Comparison of ENCODE assay signal across 25 cellular contexts in genomic region chr20:44781791-44782190, GRCh38. TPM values are rescaled to one million over a fixed set of nuclear protein-coding genes. Genes with fewer than 3 reads are reported as not detected.
"Had no signal": no experiment of that assay in that cellular context is flagged by ENCODE, and none has a peak within 500 bp of the region (broad histone marks: within the 10 kb centered on the region; RNA-seq: fewer than 3 reads in every experiment).

No MANE protein-coding gene starts in this region.

- FAIRE-seq: small intestine had no signal

- H3K36me3 ChIP-seq: neural progenitor cell, ovary, right lobe of liver, sigmoid colon, stomach, suprapubic skin, tibial artery, transverse colon, upper lobe of right lung, uterus had no signal

- ATAC-seq: natural killer cell; psoas muscle; right cardiac atrium; right lobe of liver; stimulated activated effector memory CD8-positive, alpha-beta T cell treated with anti-CD3 and anti-CD28 coated beads, Interleukin-12 subunit alpha, Interleukin-12 subunit beta, amount 100 ng/mL, for 72 hours; stimulated activated naive B cell treated with anti-CD40 and anti-IgM and Interleukin-4, amounts not matched to agents 10 μg/mL and 1 μg/mL and 100 μg/mL, for 72 hours; upper lobe of right lung had no signal

- H3K27me3 ChIP-seq: neural progenitor cell, ovary, right lobe of liver, testis, upper lobe of right lung, uterus had no signal

- H3K9me3 ChIP-seq: ovary, psoas muscle, right lobe of liver, sigmoid colon, stomach, suprapubic skin, testis, tibial artery, transverse colon, upper lobe of right lung, uterus had no signal

- H3K4me1 ChIP-seq: neural progenitor cell, parathyroid adenoma, psoas muscle, right lobe of liver, sigmoid colon, stomach, suprapubic skin, tibial artery, transverse colon, upper lobe of right lung, uterus had no signal

- H3K9ac ChIP-seq: neural progenitor cell, parathyroid adenoma had no signal

- H2AFZ ChIP-seq: neural progenitor cell, parathyroid adenoma had no signal

- DNase-seq: natural killer cell; occipital lobe; ovary; posterior cingulate gyrus; psoas muscle; right cardiac atrium; right lobe of liver; sigmoid colon; small intestine; stimulated activated CD4-positive, alpha-beta T cell treated with anti-CD3 and anti-CD28 coated beads, Interleukin-15, amount 100 ng/mL, for 24 hours; stimulated activated CD4-positive, alpha-beta T cell treated with anti-CD3 and anti-CD28 coated beads, Interleukin-2, amount 100 ng/mL, for 24 hours; stimulated activated CD4-positive, alpha-beta T cell treated with anti-CD3 and anti-CD28 coated beads, Interleukin-2, amount 100 ng/mL, for 48 hours; stimulated activated CD4-positive, alpha-beta T cell treated with anti-CD3 and anti-CD28 coated beads, Interleukin-4, amount 100 ng/mL, for 24 hours; stimulated activated naive B cell treated with anti-CD40 and anti-IgM and Interleukin-4, amounts not matched to agents 10 μg/mL and 1 μg/mL and 100 μg/mL, for 72 hours; stimulated activated naive CD4-positive, alpha-beta T cell treated with Interleukin-2 at 50 U/mL for 16 hours; stomach; testis; tibial artery; transverse colon; upper lobe of right lung; uterus had no signal

- H3K4me2 ChIP-seq: neural progenitor cell had no signal

- H3K27ac ChIP-seq: neural progenitor cell, ovary, parathyroid adenoma, psoas muscle, right lobe of liver, sigmoid colon, stomach, suprapubic skin, testis, tibial artery, transverse colon, upper lobe of right lung, uterus had no signal

- H3K79me2 ChIP-seq: parathyroid adenoma had no signal

- H3K4me3 ChIP-seq: neural progenitor cell, ovary, psoas muscle, right lobe of liver, sigmoid colon, stomach, suprapubic skin, testis, tibial artery, transverse colon, upper lobe of right lung, uterus had no signal

RNA-seq across cellular contexts. Expression of gene RIMS4, which starts 28.6 kb away (rescaled TPM):
- total RNA-seq: natural killer cell, right lobe of liver had no signal

RNA-seq across cellular contexts. Expression of gene KCNK15, which starts 36.1 kb away (rescaled TPM):
- total RNA-seq: natural killer cell, occipital lobe had no signal
